Comparison of ENCODE assay signal across 8 cellular contexts in genomic region chr2:24971300-24971549, GRCh38. TPM values are rescaled to one million over a fixed set of nuclear protein-coding genes. Genes with fewer than 3 reads are reported as not detected.
DNase-seq lines count a peak whose midpoint lies in the region; ATAC-seq and TF ChIP-seq lines count a peak whose summit lies in the region.

No MANE protein-coding gene starts in this region.

- H4K20me1 ChIP-seq in GM23338 (replicated peaks; ENCODE audit: insufficient read depth), result no peaks in the 10 kb centered on the region

- H3K4me3 ChIP-seq in AG04450 (ENCODE audit: low read depth, low read length) (peak overlapping the region; percentile 87), GM23338 (peak overlapping the region; percentile 94), heart right ventricle (peak overlapping the region; percentile 65 to 93 (median 78)), sigmoid colon (peak overlapping the region; percentile 63 to 88 (median 76))

- peaks cover 10% of the 10 kb centered on the region; the same call in 1 of the 2 replicates for H3K79me2 ChIP-seq in GM23338 (replicated peaks; ENCODE audit: insufficient read depth)

- POLR2A ChIA-PET in AG04450 (lab: Yijun Ruan, JAX), result no interaction called here
- POLR2A ChIA-PET in activated CD8-positive, alpha-beta T cell treated with anti-CD3 and anti-CD28 coated beads, Interleukin-2, amount 10 ng/mL, durations not matched to agents 7 days and 5 days (lab: Charles Lee), result no interaction called here

- H3K4me1 ChIP-seq in GM23338 (ENCODE audit: insufficient read depth) (no peaks in the 10 kb centered on the region), heart right ventricle (peaks cover 0 to 35% (median 11%) of the 10 kb centered on the region in 9 donors), sigmoid colon (peaks cover 0 to 24% (median 12%) of the 10 kb centered on the region in 4 donors)

- H3F3A ChIP-seq in GM23338 (replicated peaks; ENCODE audit: low read depth), result no peaks in the 10 kb centered on the region

- H3K36me3 Mint-ChIP-seq in GM23338 (ENCODE audit: low read depth), result no peaks in the 10 kb centered on the region; the same call in 1 of the 3 replicates
- H3K36me3 Mint-ChIP-seq in activated CD8-positive, alpha-beta T cell treated with anti-CD3 and anti-CD28 coated beads, Interleukin-2, amount 10 ng/mL, durations not matched to agents 7 days and 5 days (ENCODE audit: low read depth), result peaks cover 10% of the 10 kb centered on the region

- TF ChIP-seq POLR2A in sigmoid colon (IDR thresholded peaks at IDR 0.05) (no peak), GM18505 (IDR thresholded peaks at IDR 0.05; ENCODE audit: borderline replicate concordance, extremely low read depth, insufficient read depth, insufficient read length) (no peak)

- peak overlapping the region; percentile 88 for H3K4me2 ChIP-seq in GM23338

- no peaks in the 10 kb centered on the region for H3K9me2 ChIP-seq in GM23338 (ENCODE audit: insufficient read depth)

- TF ChIP-seq EP300 in sigmoid colon (IDR thresholded peaks at IDR 0.05), result no peak

- H3K36me3 ChIP-seq in GM23338 (ENCODE audit: insufficient read depth), result no peaks in the 10 kb centered on the region
- H3K36me3 ChIP-seq in heart right ventricle, result peaks cover 0 to 15% (median 11%) of the 10 kb centered on the region in 9 donors
- H3K36me3 ChIP-seq in sigmoid colon, result peaks cover 0 to 14% (median 5%) of the 10 kb centered on the region in 4 donors

- H3K27me3 Mint-ChIP-seq in GM23338 (ENCODE audit: insufficient read depth, low read depth, poor library complexity), result peaks cover 5% of the 10 kb centered on the region
- no peaks in the 10 kb centered on the region for H3K27me3 Mint-ChIP-seq in activated CD8-positive, alpha-beta T cell treated with anti-CD3 and anti-CD28 coated beads, Interleukin-2, amount 10 ng/mL, durations not matched to agents 7 days and 5 days (ENCODE audit: low read depth)

- no peaks in the 10 kb centered on the region for H3K9me3 ChIP-seq in AG04450 (ENCODE audit: control insufficient read depth, insufficient read depth, low read length)
- no peaks in the 10 kb centered on the region for H3K9me3 ChIP-seq in heart right ventricle
- no peaks in the 10 kb centered on the region for H3K9me3 ChIP-seq in sigmoid colon

- no peaks in the 10 kb centered on the region; the same call in 2 of the 3 replicates for H3K9me3 Mint-ChIP-seq in GM23338
- no peaks in the 10 kb centered on the region for H3K9me3 Mint-ChIP-seq in activated CD8-positive, alpha-beta T cell treated with anti-CD3 and anti-CD28 coated beads, Interleukin-2, amount 10 ng/mL, durations not matched to agents 7 days and 5 days (ENCODE audit: insufficient read depth)

- intact Hi-C loops in heart right ventricle (cut with DNase I) (loop anchor here in 3 of 10 donors (5.0 to 10.0 kb wide), 3 partner anchors 71 to 224 kb away; partner anchors contain the start of gene EFR3B (in 1 of the 3)), sigmoid colon (cut with DNase I) (loop anchor here (2.0 to 5.0 kb wide), 2 partner anchors 50 to 71 kb away; partner anchors contain the start of genes ADCY3 and EFR3B)

- no peaks in the 10 kb centered on the region for H3K4me1 Mint-ChIP-seq in GM23338
- peaks cover 19% of the 10 kb centered on the region for H3K4me1 Mint-ChIP-seq in activated CD8-positive, alpha-beta T cell treated with anti-CD3 and anti-CD28 coated beads, Interleukin-2, amount 10 ng/mL, durations not matched to agents 7 days and 5 days (ENCODE audit: low read depth)

- peak overlapping the region; percentile 99 for H3K4me3 Mint-ChIP-seq in GM23338
- peak overlapping the region; percentile 98 for H3K4me3 Mint-ChIP-seq in activated CD8-positive, alpha-beta T cell treated with anti-CD3 and anti-CD28 coated beads, Interleukin-2, amount 10 ng/mL, durations not matched to agents 7 days and 5 days

- H2AFZ ChIP-seq in GM23338, result peak overlapping the region; percentile 98

- DNase-seq in AG04450 (ENCODE audit: low read depth, low spot score) (no peak), GM23338 (ENCODE audit: low spot score) (no peak), heart right ventricle (no peak), sigmoid colon (no peak), SKM-1 (lab: John Stamatoyannopoulos, UW; ENCODE audit: unreplicated experiment) (no peak)
- peak; percentile 55 for DNase-seq in activated CD8-positive, alpha-beta T cell treated with anti-CD3 and anti-CD28 coated beads, Interleukin-2, amount 10 ng/mL, durations not matched to agents 7 days and 5 days

- H3K27me3 ChIP-seq in AG04450 (ENCODE audit: control insufficient read depth, insufficient read depth, low read length), result no peaks in the 10 kb centered on the region
- H3K27me3 ChIP-seq in GM23338 (ENCODE audit: insufficient read depth), result no peaks in the 10 kb centered on the region
- H3K27me3 ChIP-seq in heart right ventricle, result no peaks in the 10 kb centered on the region
- no peaks in the 10 kb centered on the region for H3K27me3 ChIP-seq in sigmoid colon

- peak overlapping the region; percentile 95 for H3K27ac ChIP-seq in AG04450 (ENCODE audit: low read depth, low read length)
- peak overlapping the region; percentile 93 for H3K27ac ChIP-seq in GM23338 (ENCODE audit: low read depth)
- H3K27ac ChIP-seq in heart right ventricle, result peak overlapping the region; percentile 95 to 100 (median 98)
- H3K27ac ChIP-seq in sigmoid colon, result peak overlapping the region; percentile 96 to 99 (median 98)

- ATAC-seq in GM23338 (peak; percentile 16), heart right ventricle (peak in 5 of 8 donors; percentile 0 to 9 (median 4)), GM18505 (IDR thresholded peaks at IDR 0.05; ENCODE audit: unreplicated experiment) (no peak), HG03378 (IDR thresholded peaks at IDR 0.05; ENCODE audit: unreplicated experiment) (no peak)
- ATAC-seq in activated CD8-positive, alpha-beta T cell treated with anti-CD3 and anti-CD28 coated beads, Interleukin-2, amount 10 ng/mL, durations not matched to agents 7 days and 5 days, result no peak

- WGBS in heart right ventricle, 2 donors, result 0 to 1% methylated on average over 20 of the region's 20 CpGs
- 0% methylated on average over 20 of the region's 20 CpGs for WGBS in sigmoid colon, 2 donors

- TF ChIP-seq CTCF in AG04450 (IDR thresholded peaks at IDR 0.05; ENCODE audit: low read depth, low read length) (no peak), GM23338 (conservative IDR thresholded peaks at IDR 0.05; ENCODE audit: low read depth in 2 of 2) (no peak), heart right ventricle (IDR thresholded peaks at IDR 0.05) (no peak), sigmoid colon (IDR thresholded peaks at IDR 0.05) (no peak)

- peak overlapping the region; percentile 98 for H3K27ac Mint-ChIP-seq in GM23338
- H3K27ac Mint-ChIP-seq in activated CD8-positive, alpha-beta T cell treated with anti-CD3 and anti-CD28 coated beads, Interleukin-2, amount 10 ng/mL, durations not matched to agents 7 days and 5 days, result peak overlapping the region; percentile 100

- CTCF ChIA-PET in AG04450 (lab: Charles Lee), result interaction anchor here (1.0 kb wide), 1 partner anchor 226 kb away, joined by 3 read pairs; no protein-coding TSS in a partner anchor
- CTCF ChIA-PET in activated CD8-positive, alpha-beta T cell treated with anti-CD3 and anti-CD28 coated beads, Interleukin-2, amount 10 ng/mL, durations not matched to agents 7 days and 5 days (lab: Charles Lee), result no interaction called here

TF ChIP-seq in GM23338, 12 proteins besides CTCF, POLR2A, EP300 and RAD21:
- no peak for TF ChIP-seq REST (IDR thresholded peaks at IDR 0.05; ENCODE audit: unreplicated experiment)
TF ChIP-seq in GM23338: peak in this region for 0.

RNA-seq across cellular contexts. Expression of gene DNAJC27, which starts 0.5 kb away (rescaled TPM):
- polyA plus RNA-seq in AG04450 (2011; rRNA removed) (3.5 and 4.1 TPM in 2 replicates), GM23338 (2016; fragmentation: Nextera tagmentation; extraction: Ambion mirVana) (1.9 and 2.6 TPM in 2 replicates), heart right ventricle (1 to 10 TPM; 2.8 to 4.3 TPM), sigmoid colon (1 to 10 TPM in 2 of 3 donors, under 1 TPM in 1; 0.60 to 3.3 (median 1.6) TPM)
- polyA minus RNA-seq in AG04450 (2011; rRNA and poly(A)+ RNA removed), result 3.7 and 7.4 TPM in 2 replicates
- total RNA-seq in GM23338 (2014; rRNA removed; shearing (Covaris generic)), result 2.4 and 5.3 TPM in 2 replicates
- 1 to 10 TPM; 6.5 to 8.0 TPM for total RNA-seq in activated CD8-positive, alpha-beta T cell treated with anti-CD3 and anti-CD28 coated beads, Interleukin-2, amount 10 ng/mL, durations not matched to agents 7 days and 5 days
- total RNA-seq in heart right ventricle (10 to 100 TPM in 6 of 10 donors, 1 to 10 TPM in 4; 7.2 to 13.1 (median 10.5) TPM), sigmoid colon (10 to 100 TPM in 1 of 4 donors, 1 to 10 TPM in 3; 6.3 to 12.5 (median 7.8) TPM)

RNA-seq across cellular contexts. Expression of gene ADCY3, which starts 51.2 kb away (rescaled TPM):
- 29.6 and 41.1 TPM in 2 replicates for polyA plus RNA-seq in AG04450 (2011; rRNA removed)
- 74.7 and 85.1 TPM in 2 replicates for polyA minus RNA-seq in AG04450 (2011; rRNA and poly(A)+ RNA removed)
- total RNA-seq in GM23338 (2014; rRNA removed; shearing (Covaris generic)), result 30.1 and 32.4 TPM in 2 replicates
- polyA plus RNA-seq in GM23338 (2016; fragmentation: Nextera tagmentation; extraction: Ambion mirVana), result 9.5 and 9.7 TPM in 2 replicates
- 10 to 100 TPM; 52.9 to 62.7 TPM for total RNA-seq in activated CD8-positive, alpha-beta T cell treated with anti-CD3 and anti-CD28 coated beads, Interleukin-2, amount 10 ng/mL, durations not matched to agents 7 days and 5 days
- 10 to 100 TPM in 5 of 10 donors, 1 to 10 TPM in 5; 5.3 to 50.8 (median 10.5) TPM for total RNA-seq in heart right ventricle
- 10 to 100 TPM; 16.4 to 19.5 TPM for polyA plus RNA-seq in heart right ventricle
- 10 to 100 TPM; 17.5 to 43.8 (median 22.5) TPM for total RNA-seq in sigmoid colon
- polyA plus RNA-seq in sigmoid colon, result 10 to 100 TPM in 1 of 3 donors, 1 to 10 TPM in 2; 3.5 to 38.9 (median 4.8) TPM

Comparison
In these comparisons a context has a peak if more than half of its experiments do, and no peak if none do; other contexts are left out.
1. ATAC-seq: peak in GM23338 (single experiment) and heart right ventricle (5 of 8); none in activated CD8-positive, alpha-beta T cell treated with anti-CD3 and anti-CD28 coated beads, Interleukin-2, amount 10 ng/mL, durations not matched to agents 7 days and 5 days (single experiment), GM18505 (single experiment) and HG03378 (single experiment).
2. Peak in every context shown above with its lines, with median percentiles within 50 percentile points of each other: H3K27ac ChIP-seq and H3K4me3 ChIP-seq.